Comparison of ENCODE assay signal across 1 cellular context in the genomic region with DNA sequence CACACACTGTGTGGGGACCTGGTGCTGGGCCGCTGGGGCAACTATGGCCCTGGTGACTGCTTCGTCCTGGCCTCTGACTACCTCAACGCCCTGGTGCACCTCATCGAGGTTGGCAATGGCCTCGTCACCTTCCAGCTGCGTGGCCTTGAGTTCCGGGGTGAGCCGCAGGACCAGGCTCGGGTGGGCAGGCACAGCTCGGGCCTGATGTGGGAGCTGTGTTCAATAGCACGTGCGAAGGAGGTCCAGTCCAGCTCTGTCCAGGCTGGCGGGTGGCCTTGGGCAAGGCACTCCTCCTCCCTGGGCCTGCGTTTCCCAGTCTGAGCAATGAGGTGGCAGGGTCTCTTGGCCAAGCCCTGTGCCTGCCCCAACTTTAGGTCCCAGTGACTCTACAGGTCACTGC.
TF ChIP-seq lines count a peak whose summit lies in the region.

No MANE protein-coding gene starts in this region.

TF ChIP-seq in HepG2, 621 proteins besides CTCF, POLR2A, EP300 and RAD21:
- TF ChIP-seq SSRP1 (CRISPR knock-in tag; IDR thresholded peaks at IDR 0.05) = no peak
- TF ChIP-seq RBFOX2 (IDR thresholded peaks at IDR 0.05; ENCODE audit: low read depth, low read length) = 0 out of 2 replicates have a peak, but pooled peaks have one; percentile 34
